Comparison of ENCODE assay signal across 19 cellular contexts in the genomic region with DNA sequence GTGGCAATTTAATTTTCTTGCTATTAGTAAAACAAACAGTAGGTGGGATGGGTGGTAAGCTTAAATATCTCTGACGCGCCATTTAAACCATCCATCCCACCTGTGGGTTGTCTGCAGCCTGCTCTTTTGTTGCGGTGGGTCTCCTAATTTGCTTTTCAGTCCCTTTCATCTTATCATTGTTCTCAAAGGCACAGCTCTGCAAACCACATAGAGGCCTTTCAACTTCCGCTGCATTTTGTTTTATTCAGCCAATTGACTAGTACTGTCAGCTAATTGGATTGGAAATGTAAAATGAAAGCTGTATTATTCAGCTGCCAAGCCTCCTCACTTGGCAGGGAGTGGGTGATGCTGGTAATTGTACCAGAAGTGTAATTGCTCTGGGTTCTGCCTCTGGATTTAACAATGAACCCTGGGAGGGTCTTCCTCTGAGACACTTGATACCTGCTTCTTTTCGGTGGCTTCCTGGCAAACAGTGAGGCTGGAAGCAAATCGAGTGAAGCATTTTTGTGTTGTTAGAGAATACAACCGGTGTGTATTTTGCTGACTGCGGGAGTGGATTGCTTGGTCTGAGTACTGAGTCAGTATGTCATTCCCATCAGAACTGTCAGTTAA.
DNase-seq lines count a peak whose midpoint lies in the region; ATAC-seq and TF ChIP-seq lines count a peak whose summit lies in the region.
"Had no signal": no experiment of that assay in that cellular context is flagged by ENCODE, and none has a peak within 500 bp of the region (broad histone marks: within the 10 kb centered on the region; RNA-seq: fewer than 3 reads in every experiment).

No MANE protein-coding gene starts in this region.

- H3K9me3 Mint-ChIP-seq in activated naive CD8-positive, alpha-beta T cell treated with anti-CD3 and anti-CD28 coated beads for 36 hours: peaks cover 7% of the 10 kb centered on the region

- H3K27me3 ChIP-seq in BE2C: no peaks in the 10 kb centered on the region
- no peaks in the 10 kb centered on the region for H3K27me3 ChIP-seq in iPS-18a (ENCODE audit: control insufficient read depth, insufficient read depth, low read length)
- no peaks in the 10 kb centered on the region for H3K27me3 ChIP-seq in H7 (ENCODE audit: control insufficient read depth, insufficient read depth, low read length)
- H3K27me3 ChIP-seq: brain microvascular endothelial cell, dorsolateral prefrontal cortex, neutrophil had no signal

- H3K9ac ChIP-seq in iPS-18a (ENCODE audit: low read length): no peak overlapping the region
- H3K9ac ChIP-seq: GM23248 had no signal

- no peaks in the 10 kb centered on the region for H3K36me3 Mint-ChIP-seq in activated naive CD8-positive, alpha-beta T cell treated with anti-CD3 and anti-CD28 coated beads for 36 hours

- H3K9me3 ChIP-seq in BE2C (no peaks in the 10 kb centered on the region), iPS-18a (ENCODE audit: control insufficient read depth, low read depth, low read length) (no peaks in the 10 kb centered on the region)
- H3K9me3 ChIP-seq: neutrophil had no signal

- no peak overlapping the region for H3K27ac ChIP-seq in iPS-18a (ENCODE audit: low read length)
- H3K27ac ChIP-seq: brain microvascular endothelial cell, dorsolateral prefrontal cortex, GM23248, lower lobe of right lung, neutrophil had no signal

- no peak overlapping the region for H3K27ac Mint-ChIP-seq in activated naive CD8-positive, alpha-beta T cell treated with anti-CD3 and anti-CD28 coated beads for 36 hours
- H3K27ac Mint-ChIP-seq: stimulated activated naive B cell treated with anti-CD40 and anti-IgM and Interleukin-4, amounts not matched to agents 10 μg/mL and 1 μg/mL and 100 μg/mL, for 72 hours had no signal

- H3K27me3 Mint-ChIP-seq in activated naive CD8-positive, alpha-beta T cell treated with anti-CD3 and anti-CD28 coated beads for 36 hours: peaks cover 14% of the 10 kb centered on the region

- no peak overlapping the region for H3K4me3 Mint-ChIP-seq in activated naive CD8-positive, alpha-beta T cell treated with anti-CD3 and anti-CD28 coated beads for 36 hours
- H3K4me3 Mint-ChIP-seq: stimulated activated naive B cell treated with anti-CD40 and anti-IgM and Interleukin-4, amounts not matched to agents 10 μg/mL and 1 μg/mL and 100 μg/mL, for 72 hours had no signal

- ATAC-seq in HG03175 (IDR thresholded peaks at IDR 0.05; ENCODE audit: unreplicated experiment): no peak
- ATAC-seq: activated CD4-positive, CD25-positive, alpha-beta regulatory T cell treated with anti-CD3 and anti-CD28 coated beads, Interleukin-2, amount 50 U/mL, for 24 hours; lower lobe of right lung; Panc1; stimulated activated naive B cell treated with anti-CD40 and anti-IgM and Interleukin-4, amounts not matched to agents 10 μg/mL and 1 μg/mL and 100 μg/mL, for 72 hours had no signal

- peaks cover 9% of the 10 kb centered on the region for H3K4me1 ChIP-seq in BE2C
- H3K4me1 ChIP-seq in iPS-18a (ENCODE audit: control insufficient read depth, low read depth, low read length): peaks cover 32% of the 10 kb centered on the region
- H3K4me1 ChIP-seq: lower lobe of right lung had no signal

- H3K4me3 ChIP-seq in BE2C (ENCODE audit: low read depth, low read length): peak overlapping the region; percentile 8; the same call in 1 of the 2 replicates
- H3K4me3 ChIP-seq in iPS-18a (ENCODE audit: low read length): peak overlapping the region; percentile 20
- H3K4me3 ChIP-seq in H7 (ENCODE audit: insufficient read depth, low read depth, low read length): no peak overlapping the region
- H3K4me3 ChIP-seq: GM23248, lower lobe of right lung had no signal

- no peak for TF ChIP-seq CTCF in BE2C (IDR thresholded peaks at IDR 0.05; ENCODE audit: low read depth, low read length)

- H3K36me3 ChIP-seq in BE2C: no peaks in the 10 kb centered on the region
- H3K36me3 ChIP-seq in iPS-18a (ENCODE audit: control insufficient read depth, low read depth, low read length): no peaks in the 10 kb centered on the region
- no peaks in the 10 kb centered on the region for H3K36me3 ChIP-seq in H7 (replicated peaks; ENCODE audit: control insufficient read depth, insufficient read depth, low read length)
- H3K36me3 ChIP-seq: brain microvascular endothelial cell, lower lobe of right lung, neutrophil had no signal

- DNase-seq in BE2C (peak; percentile 10), NCI-H1092 treated with DMSO at 0.1 percent for 48 hours (lab: John Stamatoyannopoulos, UW) (peak; percentile 95), NCI-H2196 treated with DMSO at 0.1 percent for 48 hours (lab: John Stamatoyannopoulos, UW; ENCODE audit: unreplicated experiment) (peak; percentile 4), GM03348 (ENCODE audit: low spot score) (no peak), H7 (no peak)
- no peak for DNase-seq in activated naive CD8-positive, alpha-beta T cell treated with anti-CD3 and anti-CD28 coated beads for 36 hours
- DNase-seq: activated naive CD4-positive, alpha-beta T cell; brain microvascular endothelial cell; Caco-2; dorsolateral prefrontal cortex; GM23248; lower lobe of right lung; NCI-H2171 treated with DMSO at 0.1 percent for 48 hours; stimulated activated naive B cell treated with anti-CD40 and anti-IgM and Interleukin-4, amounts not matched to agents 10 μg/mL and 1 μg/mL and 100 μg/mL, for 72 hours had no signal

- no peaks in the 10 kb centered on the region for H3K4me1 Mint-ChIP-seq in activated naive CD8-positive, alpha-beta T cell treated with anti-CD3 and anti-CD28 coated beads for 36 hours
- H3K4me1 Mint-ChIP-seq: stimulated activated naive B cell treated with anti-CD40 and anti-IgM and Interleukin-4, amounts not matched to agents 10 μg/mL and 1 μg/mL and 100 μg/mL, for 72 hours had no signal

Comparison
In these comparisons a context has a peak if more than half of its experiments do, and no peak if none do; other contexts are left out.
1. DNase-seq: peak in BE2C (single experiment), NCI-H1092 treated with DMSO at 0.1 percent for 48 hours (single experiment) and NCI-H2196 treated with DMSO at 0.1 percent for 48 hours (single experiment); none in GM03348 (single experiment), H7 (single experiment) and activated naive CD8-positive, alpha-beta T cell treated with anti-CD3 and anti-CD28 coated beads for 36 hours (single experiment).